In genomic region chr1:5868931-5869500, GRCh38 we compare ENCODE assay signal across 15 cellular contexts.
DNase-seq lines count a peak whose midpoint lies in the region; ATAC-seq, FAIRE-seq and TF ChIP-seq lines count a peak whose summit lies in the region.
"Had no signal": no experiment of that assay in that cellular context is flagged by ENCODE, and none has a peak within 500 bp of the region (broad histone marks: within the 10 kb centered on the region; RNA-seq: fewer than 3 reads in every experiment).

No MANE protein-coding gene starts in this region.

- H3K4me3 Mint-ChIP-seq in activated naive CD4-positive, alpha-beta T cell treated with anti-CD3 and anti-CD28 coated beads, Interleukin-2, amount 10 ng/mL, durations not matched to agents 7 days and 5 days: no peak overlapping the region
- H3K4me3 Mint-ChIP-seq: CD14-positive monocyte; CD8-positive, alpha-beta memory T cell had no signal

- no peak overlapping the region for H2AK5ac ChIP-seq in mesenchymal stem cell (ENCODE audit: low read length, severe bottlenecking)

- TF ChIP-seq RAD21 in K562 (CRISPR knock-in tag; conservative IDR thresholded peaks at IDR 0.05 in 1 of 2, IDR thresholded peaks at IDR 0.05 in 1 of 2): no peak

- no TSS peak for BruUV-seq in K562 (replicated peaks; lab: Mats Ljungman, UMichigan)

- H2BK15ac ChIP-seq in mesenchymal stem cell (ENCODE audit: low read depth, poor library complexity, severe bottlenecking): no peak overlapping the region

- in situ Hi-C loops in K562 (cut with MboI): no loop called here

- no peaks in the 10 kb centered on the region for H3K27me3 Mint-ChIP-seq in activated naive CD4-positive, alpha-beta T cell treated with anti-CD3 and anti-CD28 coated beads, Interleukin-2, amount 10 ng/mL, durations not matched to agents 7 days and 5 days
- H3K27me3 Mint-ChIP-seq: CD8-positive, alpha-beta memory T cell had no signal

- H2AFZ ChIP-seq in K562 (ENCODE audit: low read depth, low read length) (no peak overlapping the region), mesenchymal stem cell (ENCODE audit: low read depth, low read length) (no peak overlapping the region)

- no peak overlapping the region for H3K4me2 ChIP-seq in K562 (ENCODE audit: insufficient read depth, low read length)
- H3K4me2 ChIP-seq in mesenchymal stem cell (ENCODE audit: low read length, poor library complexity, severe bottlenecking): no peak overlapping the region

- no peaks in the 10 kb centered on the region for H3K9me3 ChIP-seq in K562 (replicated peaks; ENCODE audit: control insufficient read depth, insufficient read depth, low read depth, low read length)
- peaks cover 3% of the 10 kb centered on the region for H3K9me3 ChIP-seq in mesenchymal stem cell (ENCODE audit: control insufficient read depth, low read length)

- H3K4me1 ChIP-seq in K562 (replicated peaks in 1 of 2; ENCODE audit: control insufficient read depth in 2 of 2, insufficient read depth in 2 of 2, low read length in 2 of 2): peaks cover 0 to 4% of the 10 kb centered on the region in 2 experiments; a peak in 2 of 5 replicates
- H3K4me1 ChIP-seq in mesenchymal stem cell (ENCODE audit: control insufficient read depth, insufficient read depth, low read depth, low read length): peaks cover 6% of the 10 kb centered on the region

- peak overlapping the region in 1 of 2 experiments; percentile 57 for H3K14ac ChIP-seq in mesenchymal stem cell (ENCODE audit: low read length in 2 of 2)

- H3K4me3 ChIP-seq in K562: no peak overlapping the region
- peak overlapping the region in 1 of 2 experiments; percentile 31 for H3K4me3 ChIP-seq in mesenchymal stem cell (ENCODE audit: insufficient read depth in 1 of 2, low read depth in 1 of 2, low read length in 2 of 2)

- H2BK12ac ChIP-seq in mesenchymal stem cell (ENCODE audit: low read length in 2 of 2): no peak overlapping the region

- no peaks in the 10 kb centered on the region for H3K9me1 ChIP-seq in K562 (ENCODE audit: control insufficient read depth, insufficient read depth, low read length)

- no peaks in the 10 kb centered on the region for H3K79me1 ChIP-seq in mesenchymal stem cell (replicated peaks; ENCODE audit: low read length, poor library complexity, severe bottlenecking)

- H3K23ac ChIP-seq in mesenchymal stem cell (ENCODE audit: low read length in 2 of 2): no peak overlapping the region

- intact Hi-C loops in K562 (cut with micrococcal nuclease): no loop called here
- intact Hi-C loops in Right ventricle myocardium superior (cut with DNase I): no loop called here

- H3K9ac ChIP-seq in K562 (ENCODE audit: insufficient read depth in 1 of 2, low read depth in 2 of 2, low read length in 2 of 2) (no peak overlapping the region), mesenchymal stem cell (ENCODE audit: low read length) (no peak overlapping the region)

- no peak overlapping the region for H3K18ac ChIP-seq in mesenchymal stem cell (ENCODE audit: low read depth in 1 of 2, low read length in 2 of 2)

- TF ChIP-seq EP300 in K562 (IDR thresholded peaks at IDR 0.05; ENCODE audit: low read length): no peak

- H3K79me2 ChIP-seq in K562 (ENCODE audit: control insufficient read depth, insufficient read depth, low read length): no peaks in the 10 kb centered on the region

- ATAC-seq in K562 (no peak), HG03378 (IDR thresholded peaks at IDR 0.05; ENCODE audit: unreplicated experiment) (no peak), Right ventricle myocardium superior (ENCODE audit: poor library complexity) (no peak)

- H3K4me1 Mint-ChIP-seq in activated naive CD4-positive, alpha-beta T cell treated with anti-CD3 and anti-CD28 coated beads, Interleukin-2, amount 10 ng/mL, durations not matched to agents 7 days and 5 days: peaks cover 3% of the 10 kb centered on the region
- H3K4me1 Mint-ChIP-seq: CD14-positive monocyte had no signal

- TF ChIP-seq POLR2A in K562 (conservative IDR thresholded peaks at IDR 0.05): no peak

- H3K36me3 Mint-ChIP-seq in activated naive CD4-positive, alpha-beta T cell treated with anti-CD3 and anti-CD28 coated beads, Interleukin-2, amount 10 ng/mL, durations not matched to agents 7 days and 5 days: peaks cover 14% of the 10 kb centered on the region

- peak overlapping the region; percentile 3 for H3K27ac Mint-ChIP-seq in activated naive CD4-positive, alpha-beta T cell treated with anti-CD3 and anti-CD28 coated beads, Interleukin-2, amount 10 ng/mL, durations not matched to agents 7 days and 5 days
- H3K27ac Mint-ChIP-seq: CD8-positive, alpha-beta memory T cell had no signal

- no peak overlapping the region for H2BK5ac ChIP-seq in mesenchymal stem cell (ENCODE audit: low read depth, low read length, poor library complexity, severe bottlenecking)

- POLR2A ChIA-PET in K562 (lab: Yijun Ruan, JAX): interaction anchor here (0.6 kb wide), 1 partner anchor 1367 kb away, joined by 3 read pairs; no protein-coding TSS in a partner anchor

- no peak overlapping the region for H2BK120ac ChIP-seq in mesenchymal stem cell (ENCODE audit: low read depth, low read length)

- TF ChIP-seq CTCF in K562 (IDR thresholded peaks at IDR 0.05 in 2 of 3, conservative IDR thresholded peaks at IDR 0.05 in 1 of 3; ENCODE audit: insufficient read depth in 2 of 3, low read depth in 1 of 3, low read length in 3 of 3): no peak

- H3K36me3 ChIP-seq in K562 (ENCODE audit: control insufficient read depth, insufficient read depth, low read length) (peaks cover 32% of the 10 kb centered on the region; the same call in 2 of the 3 replicates), mesenchymal stem cell (ENCODE audit: control insufficient read depth in 1 of 2, insufficient read depth in 2 of 2, low read depth in 1 of 2, low read length in 2 of 2) (peaks cover 42 to 58% of the 10 kb centered on the region in 2 experiments)

- H3K27me3 ChIP-seq in K562 (ENCODE audit: control insufficient read depth in 2 of 2, insufficient read depth in 2 of 2, low read length in 2 of 2) (no peaks in the 10 kb centered on the region), mesenchymal stem cell (ENCODE audit: control insufficient read depth in 1 of 2, insufficient read depth in 1 of 2, low read length in 2 of 2) (no peaks in the 10 kb centered on the region)

- peaks cover 10% of the 10 kb centered on the region for H3K9me3 Mint-ChIP-seq in activated naive CD4-positive, alpha-beta T cell treated with anti-CD3 and anti-CD28 coated beads, Interleukin-2, amount 10 ng/mL, durations not matched to agents 7 days and 5 days
- H3K9me3 Mint-ChIP-seq: CD8-positive, alpha-beta memory T cell had no signal

- 47% methylated on average over 6 of the region's 6 CpGs for WGBS in K562 (ENCODE audit: insufficient coverage, low coverage, missing lambda C conversion rate)
- 91% methylated on average over 6 of the region's 6 CpGs for WGBS in mesenchymal stem cell

- H4K8ac ChIP-seq in mesenchymal stem cell (ENCODE audit: low read length): no peak overlapping the region

- CTCF ChIA-PET in activated naive CD4-positive, alpha-beta T cell treated with anti-CD3 and anti-CD28 coated beads, Interleukin-2, amount 10 ng/mL, durations not matched to agents 7 days and 5 days (lab: Charles Lee): no interaction called here
- CTCF ChIA-PET in K562 (lab: Yijun Ruan, JAX; ENCODE audit: low intra/inter-chr PET ratio): no interaction called here

- H4K91ac ChIP-seq in mesenchymal stem cell (ENCODE audit: low read length): peak overlapping the region; percentile 80

- H4K20me1 ChIP-seq in K562 (replicated peaks; ENCODE audit: control insufficient read depth, insufficient read depth, low read length): peaks cover 3% of the 10 kb centered on the region; the same call in 1 of the 2 replicates

- H3K27ac ChIP-seq in K562 (ENCODE audit: extremely low read depth, low read depth, low read length) (no peak overlapping the region), mesenchymal stem cell (ENCODE audit: low read length, poor library complexity, severe bottlenecking) (no peak overlapping the region)
- H3K27ac ChIP-seq: 22Rv1 had no signal

- no peak for FAIRE-seq in K562 (lab: Jason Lieb, UNC)
- FAIRE-seq: GM19239 had no signal

- H3K4ac ChIP-seq in mesenchymal stem cell (ENCODE audit: low read depth in 1 of 2, low read length in 2 of 2): no peak overlapping the region

- no peak for DNase-seq in activated naive CD4-positive, alpha-beta T cell treated with anti-CD3 and anti-CD28 coated beads, Interleukin-2, amount 10 ng/mL, durations not matched to agents 7 days and 5 days
- no peak for DNase-seq in activated naive CD4-positive, alpha-beta T cell (lab: John Stamatoyannopoulos, UW)
- DNase-seq in K562 (ENCODE audit: extremely low read depth in 1 of 4, low spot score in 3 of 4) (no peak), mesenchymal stem cell (no peak), NCI-H187 (lab: John Stamatoyannopoulos, UW) (no peak), Right ventricle myocardium superior (no peak)
- DNase-seq: CD8-positive, alpha-beta memory T cell; DMS 273 treated with DMSO at 0.1 percent for 48 hours; DMS79; GOT3; HCEC 1CT had no signal

TF ChIP-seq in K562, 482 proteins besides CTCF, POLR2A, EP300 and RAD21:
- TF ChIP-seq SMAD1 (IDR thresholded peaks at IDR 0.05; ENCODE audit: low read depth, low read length, partially characterized antibody): no peak
- no peak for TF ChIP-seq BCL6 (CRISPR knock-in tag; IDR thresholded peaks at IDR 0.05)
- TF ChIP-seq USF1 (CRISPR knock-in tag; IDR thresholded peaks at IDR 0.05): no peak
- TF ChIP-seq RBM17 (IDR thresholded peaks at IDR 0.05; ENCODE audit: borderline replicate concordance, low read depth, low read length): no peak
- no peak for TF ChIP-seq MAFG (tag; conservative IDR thresholded peaks at IDR 0.05)
- TF ChIP-seq POLR2G (IDR thresholded peaks at IDR 0.05; ENCODE audit: low read depth, low read length): 0 out of 2 replicates have a peak, but pooled peaks have one; percentile 15
- no peak for TF ChIP-seq ZNF507 (tag; conservative IDR thresholded peaks at IDR 0.05)
- no peak for TF ChIP-seq CBFB (CRISPR knock-in tag; IDR thresholded peaks at IDR 0.05)
- no peak for TF ChIP-seq ZNF589 (CRISPR knock-in tag; IDR thresholded peaks at IDR 0.05; ENCODE audit: low read depth)
- TF ChIP-seq RBM15 (IDR thresholded peaks at IDR 0.05; ENCODE audit: insufficient read depth, low read length): no peak
- TF ChIP-seq MAX (CRISPR knock-in tag; IDR thresholded peaks at IDR 0.05): peak; percentile 11; the same call in 1 of the 2 replicates
- no peak for TF ChIP-seq HDAC6 (IDR thresholded peaks at IDR 0.05; ENCODE audit: low read depth, low read length)
- TF ChIP-seq ELF4 (CRISPR knock-in tag; IDR thresholded peaks at IDR 0.05): no peak
